Comparison of ENCODE assay signal across 27 cellular contexts in the genomic region with DNA sequence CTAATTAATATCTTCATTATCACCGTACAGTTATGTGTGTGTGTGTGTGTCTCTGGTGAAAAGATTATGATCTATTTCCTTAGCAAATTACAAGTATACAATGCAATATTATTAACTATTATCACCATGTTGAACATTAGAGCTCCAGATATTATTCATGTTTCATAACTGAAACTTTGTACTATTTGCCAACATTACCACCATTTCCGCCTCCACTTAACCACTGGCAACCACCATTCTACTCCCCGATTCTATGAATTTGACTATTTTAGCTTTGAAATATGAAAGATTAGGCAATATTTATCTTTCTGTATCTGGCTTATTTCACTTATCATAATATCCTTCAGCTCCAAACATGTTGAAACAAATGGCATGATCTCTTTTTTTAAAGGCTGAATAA.
"Had no signal": no experiment of that assay in that cellular context is flagged by ENCODE, and none has a peak within 500 bp of the region (broad histone marks: within the 10 kb centered on the region; RNA-seq: fewer than 3 reads in every experiment).

No MANE protein-coding gene starts in this region.

- H3K36me3 Mint-ChIP-seq: activated CD4-positive, alpha-beta memory T cell treated with anti-CD3 and anti-CD28 coated beads for 36 hours; activated CD8-positive, alpha-beta memory T cell treated with anti-CD3 and anti-CD28 coated beads, Interleukin-2, amount 10 ng/mL, durations not matched to agents 7 days and 5 days; activated naive CD8-positive, alpha-beta T cell had no signal

- H3K36me3 ChIP-seq: colonic mucosa, esophagus squamous epithelium, gastroesophageal sphincter had no signal

- H3K9me3 Mint-ChIP-seq: activated CD4-positive, alpha-beta T cell treated with anti-CD3 and anti-CD28 coated beads, Interleukin-2, amount 10 ng/mL, durations not matched to agents 24 days and 14 days; activated T-helper 1 cell treated with anti-CD3 and anti-CD28 coated beads, Interleukin-12 subunit alpha, Interleukin-12 subunit beta, Interleukin-2, Interleukin-4 antibody, amounts not matched to agents 30 ng/mL and 10 ng/mL and 1 ng/mL, durations not matched to agents 14 hours and 24 hours and 36 hours had no signal

- H3K4me1 ChIP-seq: body of pancreas, colonic mucosa, esophagus squamous epithelium, gastroesophageal sphincter had no signal

- H3K27ac ChIP-seq: body of pancreas, colonic mucosa, epithelial cell of prostate, esophagus squamous epithelium, gastroesophageal sphincter had no signal

- H3K9me3 ChIP-seq: body of pancreas, colonic mucosa, esophagus squamous epithelium, gastroesophageal sphincter had no signal

- H3K27me3 ChIP-seq: body of pancreas, colonic mucosa, esophagus squamous epithelium, gastroesophageal sphincter had no signal

- H3K4me3 Mint-ChIP-seq: activated CD4-positive, alpha-beta memory T cell treated with anti-CD3 and anti-CD28 coated beads for 36 hours; activated CD4-positive, alpha-beta T cell treated with anti-CD3 and anti-CD28 coated beads for 36 hours; activated CD4-positive, alpha-beta T cell treated with anti-CD3 and anti-CD28 coated beads, Interleukin-2, amount 10 ng/mL, durations not matched to agents 24 days and 14 days; activated CD8-positive, alpha-beta T cell treated with anti-CD3 and anti-CD28 coated beads, Interleukin-2, amount 10 ng/mL, durations not matched to agents 7 days and 5 days; activated naive CD4-positive, alpha-beta T cell treated with anti-CD3 and anti-CD28 coated beads for 36 hours; activated naive CD8-positive, alpha-beta T cell; activated T-helper 1 cell treated with anti-CD3 and anti-CD28 coated beads, Interleukin-12 subunit alpha, Interleukin-12 subunit beta, Interleukin-2, Interleukin-4 antibody, amounts not matched to agents 30 ng/mL and 10 ng/mL and 1 ng/mL, durations not matched to agents 14 hours and 24 hours and 36 hours had no signal

- DNase-seq: activated CD4-positive, alpha-beta memory T cell treated with anti-CD3 and anti-CD28 coated beads for 36 hours; activated CD4-positive, alpha-beta T cell treated with anti-CD3 and anti-CD28 coated beads for 36 hours; activated CD4-positive, alpha-beta T cell treated with anti-CD3 and anti-CD28 coated beads, Interleukin-2, amount 10 ng/mL, durations not matched to agents 24 days and 14 days; activated CD4-positive, CD25-positive, alpha-beta regulatory T cell; activated CD4-positive, CD25-positive, alpha-beta regulatory T cell treated with anti-CD3 and anti-CD28 coated beads, Interleukin-2, amount 50 U/mL, for 72 hours; activated CD8-positive, alpha-beta memory T cell treated with anti-CD3 and anti-CD28 coated beads, Interleukin-2, amount 10 ng/mL, durations not matched to agents 7 days and 5 days; activated CD8-positive, alpha-beta memory T cell treated with anti-CD3 and anti-CD28 coated beads, Interleukin-2, amount 50 U/mL, for 4 hours; activated CD8-positive, alpha-beta T cell treated with anti-CD3 and anti-CD28 coated beads, Interleukin-2, amount 10 ng/mL, durations not matched to agents 7 days and 5 days; activated effector memory CD4-positive, alpha-beta T cell treated with anti-CD3 and anti-CD28 coated beads, Interleukin-2, amount 50 U/mL, for 16 hours; activated naive CD4-positive, alpha-beta T cell treated with anti-CD3 and anti-CD28 coated beads for 36 hours; activated T-cell treated with anti-CD3 and anti-CD28 coated beads, Interleukin-2, amount 50 U/mL, for 1 hour; activated T-cell treated with anti-CD3 and anti-CD28 coated beads, Interleukin-2, amount 50 U/mL, for 48 hours; aorta; body of pancreas; caudate nucleus; cerebellar nuclear complex; colonic mucosa; effector CD8-positive, alpha-beta T cell; esophagus squamous epithelium; foreskin melanocyte; head of caudate nucleus; T-helper 2 cell had no signal

- H3K27ac Mint-ChIP-seq: activated CD4-positive, alpha-beta memory T cell treated with anti-CD3 and anti-CD28 coated beads for 36 hours; activated CD4-positive, alpha-beta T cell treated with anti-CD3 and anti-CD28 coated beads for 36 hours; activated CD4-positive, alpha-beta T cell treated with anti-CD3 and anti-CD28 coated beads, Interleukin-2, amount 10 ng/mL, durations not matched to agents 24 days and 14 days; activated CD8-positive, alpha-beta T cell treated with anti-CD3 and anti-CD28 coated beads, Interleukin-2, amount 10 ng/mL, durations not matched to agents 7 days and 5 days; activated naive CD4-positive, alpha-beta T cell treated with anti-CD3 and anti-CD28 coated beads for 36 hours; activated naive CD8-positive, alpha-beta T cell; activated T-helper 1 cell treated with anti-CD3 and anti-CD28 coated beads, Interleukin-12 subunit alpha, Interleukin-12 subunit beta, Interleukin-2, Interleukin-4 antibody, amounts not matched to agents 30 ng/mL and 10 ng/mL and 1 ng/mL, durations not matched to agents 14 hours and 24 hours and 36 hours; activated T-helper 2 cell treated with anti-CD3 and anti-CD28 coated beads, Interferon-gamma antibody, Interleukin-2, Interleukin-4, amounts not matched to agents 10 μg/mL and 5 μg/mL and 100 μg/mL, durations not matched to agents 14 hours and 24 hours and 36 hours had no signal

- ATAC-seq: activated CD4-positive, alpha-beta T cell treated with anti-CD3 and anti-CD28 coated beads for 36 hours; activated CD8-positive, alpha-beta T cell treated with anti-CD3 and anti-CD28 coated beads, Interleukin-2, amount 10 ng/mL, durations not matched to agents 7 days and 5 days; body of pancreas; gastroesophageal sphincter had no signal

- H3K27me3 Mint-ChIP-seq: activated CD4-positive, alpha-beta memory T cell treated with anti-CD3 and anti-CD28 coated beads for 36 hours; activated CD4-positive, alpha-beta T cell treated with anti-CD3 and anti-CD28 coated beads for 36 hours; activated CD4-positive, alpha-beta T cell treated with anti-CD3 and anti-CD28 coated beads, Interleukin-2, amount 10 ng/mL, durations not matched to agents 24 days and 14 days; activated CD8-positive, alpha-beta memory T cell treated with anti-CD3 and anti-CD28 coated beads, Interleukin-2, amount 10 ng/mL, durations not matched to agents 7 days and 5 days; activated naive CD8-positive, alpha-beta T cell had no signal

- H3K4me1 Mint-ChIP-seq: activated CD4-positive, alpha-beta T cell treated with anti-CD3 and anti-CD28 coated beads for 36 hours; activated CD4-positive, alpha-beta T cell treated with anti-CD3 and anti-CD28 coated beads, Interleukin-2, amount 10 ng/mL, durations not matched to agents 24 days and 14 days had no signal

- H3K4me3 ChIP-seq: body of pancreas, colonic mucosa, esophagus squamous epithelium, gastroesophageal sphincter had no signal
